In the genomic region with DNA sequence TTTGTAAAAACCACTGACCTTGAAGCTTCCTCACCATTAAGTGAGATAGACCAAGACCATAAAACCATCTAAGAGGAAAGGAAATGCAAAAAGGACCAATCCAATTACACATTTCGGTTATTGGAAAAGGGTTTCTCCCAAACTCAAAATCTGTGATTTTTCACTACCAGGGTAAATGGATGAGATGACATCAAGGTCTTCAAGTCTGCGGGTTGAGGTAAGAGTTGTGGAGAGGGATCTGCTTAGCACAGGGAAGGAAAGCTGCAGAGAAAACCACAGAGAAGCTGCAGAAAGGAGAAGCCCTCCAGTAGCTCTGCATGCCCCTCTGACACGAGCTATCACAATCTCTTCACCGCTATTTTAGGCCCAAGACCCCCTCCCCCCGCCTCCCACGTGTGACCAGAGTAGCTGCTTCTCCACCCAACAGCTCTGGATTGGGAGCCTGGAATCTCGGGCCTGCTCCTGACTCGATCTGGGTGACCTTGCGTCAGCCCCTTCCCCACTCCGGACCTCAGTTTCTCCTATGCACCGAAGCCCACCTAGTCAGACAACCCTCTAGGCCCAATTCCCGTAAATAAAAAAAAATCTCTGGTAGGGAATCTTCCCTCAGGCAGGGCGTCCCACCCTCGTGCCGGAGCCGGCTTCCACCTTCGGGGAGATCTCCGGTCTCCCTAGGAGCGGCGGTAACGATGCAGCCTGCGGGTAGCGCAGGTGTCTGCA, we compare ENCODE assay signal across 8 cellular contexts. TPM values are rescaled to one million over a fixed set of nuclear protein-coding genes. Genes with fewer than 3 reads are reported as not detected.
DNase-seq lines count a peak whose midpoint lies in the region; ATAC-seq and TF ChIP-seq lines count a peak whose summit lies in the region.

No MANE protein-coding gene starts in this region.

- H3K4me1 ChIP-seq in muscle layer of duodenum (ENCODE audit: control insufficient read depth in 1 of 2, insufficient read depth in 2 of 2, low read length in 2 of 2) = peaks cover 5 to 14% of the 10 kb centered on the region in 2 donors

- TF ChIP-seq CTCF in CD4-positive, alpha-beta T cell (IDR thresholded peaks at IDR 0.05) = no peak

- intact Hi-C loops in CD4-positive, alpha-beta T cell (cut with DNase I, micrococcal nuclease) = loop anchor here (1.0 to 5.0 kb wide), 6 partner anchors 17 to 299 kb away; a partner anchor contains a TSS

- DNase-seq in CD4-positive, alpha-beta T cell = no peak
- peak; percentile 39 for DNase-seq in HEK293T (ENCODE audit: extremely low spot score)
- peak; percentile 26 for DNase-seq in SKM-1 treated with dmso at 0.1 percent for 144 hours (lab: John Stamatoyannopoulos, UW; ENCODE audit: unreplicated experiment)
- DNase-seq in effector memory CD8-positive, alpha-beta T cell = peak in 1 of 3 experiments; percentile 7
- DNase-seq in ureter (ENCODE audit: low spot score) = peak; percentile 50
- no peak for DNase-seq in NCI-H2029 (lab: John Stamatoyannopoulos, UW)

- H3K9me3 ChIP-seq in CD4-positive, alpha-beta T cell (ENCODE audit: control insufficient read depth, low read length) = no peaks in the 10 kb centered on the region
- H3K9me3 ChIP-seq in muscle layer of duodenum (ENCODE audit: control insufficient read depth in 1 of 2, low read length in 2 of 2) = no peaks in the 10 kb centered on the region

- CTCF ChIA-PET in CD4-positive, alpha-beta T cell (lab: Charles Lee) = interaction anchor here (0.9 to 3.2 kb wide), 3 partner anchors 17 to 23 kb away, joined by 3 to 9 read pairs (median 5); a partner anchor contains a TSS
- CTCF ChIA-PET in HEK293T (lab: Yijun Ruan, JAX) = no interaction called here

- peaks cover 23% of the 10 kb centered on the region for H3K36me3 Mint-ChIP-seq in CD4-positive, alpha-beta T cell (ENCODE audit: low read depth)
- peaks cover 22% of the 10 kb centered on the region for H3K36me3 Mint-ChIP-seq in effector memory CD8-positive, alpha-beta T cell (ENCODE audit: insufficient read depth)

- H3K9me3 Mint-ChIP-seq in CD4-positive, alpha-beta T cell = no peaks in the 10 kb centered on the region
- no peaks in the 10 kb centered on the region for H3K9me3 Mint-ChIP-seq in effector memory CD8-positive, alpha-beta T cell

- peak overlapping the region; percentile 87 to 96 for H3K4me3 ChIP-seq in muscle layer of duodenum (ENCODE audit: low read depth in 1 of 2, low read length in 2 of 2)

- peaks cover 0 to 5% of the 10 kb centered on the region in 2 donors for H3K36me3 ChIP-seq in muscle layer of duodenum (ENCODE audit: control insufficient read depth in 1 of 2, insufficient read depth in 2 of 2, low read length in 2 of 2)

- H3K27ac ChIP-seq in CD4-positive, alpha-beta T cell (ENCODE audit: low read depth, low read length) = peak overlapping the region; percentile 41
- H3K27ac ChIP-seq in muscle layer of duodenum (ENCODE audit: low read length) = peak overlapping the region; percentile 98

- POLR2A ChIA-PET in CD4-positive, alpha-beta T cell (lab: Charles Lee) = interaction anchor here (0.6 to 5.2 kb wide), 6 partner anchors 9 to 266 kb away, joined by 3 to 81 read pairs (median 6); a partner anchor contains a TSS
- POLR2A ChIA-PET in HEK293T (lab: Yijun Ruan, JAX) = interaction anchor here (0.7 to 4.9 kb wide), 8 partner anchors 8 to 872 kb away, joined by 3 to 28 read pairs (median 4); a partner anchor contains a TSS

- peak overlapping the region; percentile 94 for H3K27ac Mint-ChIP-seq in CD4-positive, alpha-beta T cell
- H3K27ac Mint-ChIP-seq in effector memory CD8-positive, alpha-beta T cell = peak overlapping the region; percentile 94 to 96

- peak overlapping the region; percentile 95 for H3K4me3 Mint-ChIP-seq in CD4-positive, alpha-beta T cell
- peak overlapping the region; percentile 96 to 97 for H3K4me3 Mint-ChIP-seq in effector memory CD8-positive, alpha-beta T cell

- H3K27me3 Mint-ChIP-seq in CD4-positive, alpha-beta T cell = no peaks in the 10 kb centered on the region
- H3K27me3 Mint-ChIP-seq in effector memory CD8-positive, alpha-beta T cell = no peaks in the 10 kb centered on the region

- H3K27me3 ChIP-seq in CD4-positive, alpha-beta T cell (ENCODE audit: control insufficient read depth, insufficient read depth, low read length) = no peaks in the 10 kb centered on the region
- no peaks in the 10 kb centered on the region for H3K27me3 ChIP-seq in muscle layer of duodenum (ENCODE audit: low read depth, low read length)

- H3K4me1 Mint-ChIP-seq in CD4-positive, alpha-beta T cell (ENCODE audit: low read depth) = peaks cover 53% of the 10 kb centered on the region
- peaks cover 35 to 44% of the 10 kb centered on the region in 2 donors for H3K4me1 Mint-ChIP-seq in effector memory CD8-positive, alpha-beta T cell (ENCODE audit: low read depth in 2 of 2)

- no peak for ATAC-seq in CD4-positive, alpha-beta T cell (ENCODE audit: poor library complexity)
- peak; percentile 6 for ATAC-seq in effector memory CD8-positive, alpha-beta T cell (replicated peaks)
- ATAC-seq in HG03469 (IDR thresholded peaks at IDR 0.05; ENCODE audit: unreplicated experiment) = no peak

TF ChIP-seq in HEK293T, 16 proteins besides CTCF, POLR2A, EP300 and RAD21:
- TF ChIP-seq FOXM1 (IDR thresholded peaks at IDR 0.05; ENCODE audit: borderline replicate concordance) = no peak
- TF ChIP-seq FOXK2 (IDR thresholded peaks at IDR 0.05) = no peak
- TF ChIP-seq BHLHE40 (IDR thresholded peaks at IDR 0.05; ENCODE audit: borderline replicate concordance) = no peak
- no peak for TF ChIP-seq NFRKB (IDR thresholded peaks at IDR 0.05)
- no peak for TF ChIP-seq ZNF384 (IDR thresholded peaks at IDR 0.05)
- no peak for TF ChIP-seq ARNT (IDR thresholded peaks at IDR 0.05)
- no peak for TF ChIP-seq ELF4 (IDR thresholded peaks at IDR 0.05)
- no peak for TF ChIP-seq HDGF (IDR thresholded peaks at IDR 0.05; ENCODE audit: borderline replicate concordance)
- TF ChIP-seq SP1 (IDR thresholded peaks at IDR 0.05) = no peak
- TF ChIP-seq, protein P1, sequence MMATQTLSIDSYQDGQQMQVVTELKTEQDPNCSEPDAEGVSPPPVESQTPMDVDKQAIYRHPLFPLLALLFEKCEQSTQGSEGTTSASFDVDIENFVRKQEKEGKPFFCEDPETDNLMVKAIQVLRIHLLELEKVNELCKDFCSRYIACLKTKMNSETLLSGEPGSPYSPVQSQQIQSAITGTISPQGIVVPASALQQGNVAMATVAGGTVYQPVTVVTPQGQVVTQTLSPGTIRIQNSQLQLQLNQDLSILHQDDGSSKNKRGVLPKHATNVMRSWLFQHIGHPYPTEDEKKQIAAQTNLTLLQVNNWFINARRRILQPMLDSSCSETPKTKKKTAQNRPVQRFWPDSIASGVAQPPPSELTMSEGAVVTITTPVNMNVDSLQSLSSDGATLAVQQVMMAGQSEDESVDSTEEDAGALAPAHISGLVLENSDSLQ (IDR thresholded peaks at IDR 0.05) = no peak
- no peak for TF ChIP-seq TARDBP (IDR thresholded peaks at IDR 0.05)
- no peak for TF ChIP-seq LEF1 (IDR thresholded peaks at IDR 0.05; ENCODE audit: borderline replicate concordance)
- no peak for TF ChIP-seq SUZ12 (IDR thresholded peaks at IDR 0.05)
- TF ChIP-seq L3MBTL2 (conservative IDR thresholded peaks at IDR 0.05) = no peak
- no peak for TF ChIP-seq FOXA1 (IDR thresholded peaks at IDR 0.05)
- TF ChIP-seq CTBP1 (IDR thresholded peaks at IDR 0.05; ENCODE audit: borderline replicate concordance) = no peak
TF ChIP-seq in HEK293T: peak in this region for 0.

RNA-seq across cellular contexts. Expression of a gene that starts 0.7 kb away (rescaled TPM):
- total RNA-seq in CD4-positive, alpha-beta T cell = 10 to 100 TPM; 31.1 to 34.6 TPM
- 60.0 TPM for total RNA-seq in ureter

RNA-seq across cellular contexts. Expression of a gene that starts 17.5 kb away (rescaled TPM):
- total RNA-seq in CD4-positive, alpha-beta T cell = 10 to 100 TPM; 19.6 to 20.4 TPM
- 37.0 TPM for total RNA-seq in ureter

Comparison
In these comparisons a context has a peak if more than half of its experiments do, and no peak if none do; other contexts are left out.
1. DNase-seq: peak in HEK293T (single experiment), SKM-1 treated with dmso at 0.1 percent for 144 hours (single experiment) and ureter (single experiment); none in CD4-positive, alpha-beta T cell (0 of 10) and NCI-H2029 (single experiment).